In genomic region chr14:90406384-90406798, GRCh38 we compare ENCODE assay signal across 14 cellular contexts. TPM values are rescaled to one million over a fixed set of nuclear protein-coding genes. Genes with fewer than 3 reads are reported as not detected.
DNase-seq lines count a peak whose midpoint lies in the region; ATAC-seq and TF ChIP-seq lines count a peak whose summit lies in the region.
"Had no signal": no experiment of that assay in that cellular context is flagged by ENCODE, and none has a peak within 500 bp of the region (broad histone marks: within the 10 kb centered on the region; RNA-seq: fewer than 3 reads in every experiment).

No MANE protein-coding gene starts in this region.

- H3K27me3 Mint-ChIP-seq in activated T-helper 17 cell treated with anti-CD3 and anti-CD28 coated beads, Interleukin-2, amount 50 U/mL, for 72 hours: no peaks in the 10 kb centered on the region

- H3K9me3 Mint-ChIP-seq in activated T-helper 17 cell treated with anti-CD3 and anti-CD28 coated beads, Interleukin-2, amount 50 U/mL, for 72 hours: no peaks in the 10 kb centered on the region
- H3K9me3 Mint-ChIP-seq: CD14-positive monocyte had no signal

- no peaks in the 10 kb centered on the region for H3K9me3 ChIP-seq in left ventricle myocardium inferior (replicated peaks)
- no peaks in the 10 kb centered on the region for H3K9me3 ChIP-seq in right cardiac atrium (ENCODE audit: control insufficient read depth, low read length)
- no peaks in the 10 kb centered on the region for H3K9me3 ChIP-seq in upper lobe of right lung
- H3K9me3 ChIP-seq: colonic mucosa, tibial nerve had no signal

- no peak overlapping the region for H3K4me3 Mint-ChIP-seq in activated T-helper 17 cell treated with anti-CD3 and anti-CD28 coated beads, Interleukin-2, amount 50 U/mL, for 72 hours
- H3K4me3 Mint-ChIP-seq: CD14-positive monocyte had no signal

- WGBS in right cardiac atrium: 75% methylated on average over 3 of the region's 3 CpGs

- peaks cover 68% of the 10 kb centered on the region for H3K36me3 Mint-ChIP-seq in activated T-helper 17 cell treated with anti-CD3 and anti-CD28 coated beads, Interleukin-2, amount 50 U/mL, for 72 hours (ENCODE audit: low read depth)

- H3K4me3 ChIP-seq in left ventricle myocardium inferior: no peak overlapping the region
- H3K4me3 ChIP-seq in right cardiac atrium (ENCODE audit: low read length): no peak overlapping the region
- H3K4me3 ChIP-seq in upper lobe of right lung: no peak overlapping the region
- H3K4me3 ChIP-seq: colonic mucosa, lung, tibial nerve had no signal

- H3K27ac Mint-ChIP-seq in activated T-helper 17 cell treated with anti-CD3 and anti-CD28 coated beads, Interleukin-2, amount 50 U/mL, for 72 hours: peak overlapping the region; percentile 64

- H3K4me1 Mint-ChIP-seq in activated T-helper 17 cell treated with anti-CD3 and anti-CD28 coated beads, Interleukin-2, amount 50 U/mL, for 72 hours: peaks cover 33% of the 10 kb centered on the region

- TF ChIP-seq CTCF in left ventricle myocardium inferior (IDR thresholded peaks at IDR 0.05; ENCODE audit: borderline replicate concordance): no peak
- TF ChIP-seq CTCF in upper lobe of right lung (IDR thresholded peaks at IDR 0.05): no peak

- ATAC-seq in right cardiac atrium (no peak), upper lobe of right lung (no peak), HG02623 (IDR thresholded peaks at IDR 0.05; ENCODE audit: unreplicated experiment) (no peak)
- ATAC-seq in activated T-helper 17 cell treated with anti-CD3 and anti-CD28 coated beads, Interleukin-2, amount 50 U/mL, for 72 hours (replicated peaks): peak; percentile 43

- intact Hi-C loops in left ventricle myocardium inferior (cut with micrococcal nuclease) (loop anchor here (10.0 kb wide), 2 partner anchors 128 to 288 kb away; no protein-coding TSS in a partner anchor), right cardiac atrium (cut with DNase I) (loop anchor here in 2 of 4 donors (5.0 to 10.0 kb wide), 3 partner anchors 108 to 288 kb away; no protein-coding TSS in a partner anchor), upper lobe of right lung (cut with DNase I) (no loop called here)

- H3K27ac ChIP-seq in left ventricle myocardium inferior (replicated peaks) (peak overlapping the region; percentile 11), right cardiac atrium (ENCODE audit: low read length) (no peak overlapping the region), upper lobe of right lung (peak overlapping the region; percentile 32)
- H3K27ac ChIP-seq: colonic mucosa, KMS-11 had no signal

- H3K4me1 ChIP-seq in left ventricle myocardium inferior: peaks cover 81% of the 10 kb centered on the region
- H3K4me1 ChIP-seq in right cardiac atrium (ENCODE audit: control insufficient read depth, insufficient read depth, low read length): peaks cover 4% of the 10 kb centered on the region
- H3K4me1 ChIP-seq in upper lobe of right lung: peaks cover 20% of the 10 kb centered on the region
- H3K4me1 ChIP-seq: colonic mucosa had no signal

- no peak for DNase-seq in left ventricle myocardium inferior
- no peak for DNase-seq in right cardiac atrium
- DNase-seq in medulla oblongata (ENCODE audit: extremely low spot score): peak; percentile 46
- DNase-seq in upper lobe of right lung: no peak
- no peak for DNase-seq in germinal center (ENCODE audit: low spot score)
- DNase-seq in kidney glomerular epithelial cell (lab: John Stamatoyannopoulos, UW): no peak
- DNase-seq: colonic mucosa, retina had no signal

- H3K36me3 ChIP-seq in left ventricle myocardium inferior: peaks cover 58% of the 10 kb centered on the region
- H3K36me3 ChIP-seq in upper lobe of right lung: peaks cover 64% of the 10 kb centered on the region

- H3K27me3 ChIP-seq in left ventricle myocardium inferior (ENCODE audit: low read depth) (no peaks in the 10 kb centered on the region), right cardiac atrium (ENCODE audit: control insufficient read depth, insufficient read depth) (no peaks in the 10 kb centered on the region), upper lobe of right lung (no peaks in the 10 kb centered on the region)
- H3K27me3 ChIP-seq: colonic mucosa, tibial nerve had no signal

RNA-seq across cellular contexts. Expression of gene CALM1, which starts 9.6 kb away (rescaled TPM):
- total RNA-seq in left ventricle myocardium inferior (503 TPM), right cardiac atrium (100 to 1,000 TPM; 381 to 508 (median 445) TPM), upper lobe of right lung (477 TPM)
- polyA plus RNA-seq in right cardiac atrium: 301 TPM
- 100 to 1,000 TPM; 594 to 651 TPM for total RNA-seq in activated T-helper 17 cell treated with anti-CD3 and anti-CD28 coated beads, Interleukin-2, amount 50 U/mL, for 72 hours
